ENCODE assay signal across 9 cellular contexts in the genomic region with DNA sequence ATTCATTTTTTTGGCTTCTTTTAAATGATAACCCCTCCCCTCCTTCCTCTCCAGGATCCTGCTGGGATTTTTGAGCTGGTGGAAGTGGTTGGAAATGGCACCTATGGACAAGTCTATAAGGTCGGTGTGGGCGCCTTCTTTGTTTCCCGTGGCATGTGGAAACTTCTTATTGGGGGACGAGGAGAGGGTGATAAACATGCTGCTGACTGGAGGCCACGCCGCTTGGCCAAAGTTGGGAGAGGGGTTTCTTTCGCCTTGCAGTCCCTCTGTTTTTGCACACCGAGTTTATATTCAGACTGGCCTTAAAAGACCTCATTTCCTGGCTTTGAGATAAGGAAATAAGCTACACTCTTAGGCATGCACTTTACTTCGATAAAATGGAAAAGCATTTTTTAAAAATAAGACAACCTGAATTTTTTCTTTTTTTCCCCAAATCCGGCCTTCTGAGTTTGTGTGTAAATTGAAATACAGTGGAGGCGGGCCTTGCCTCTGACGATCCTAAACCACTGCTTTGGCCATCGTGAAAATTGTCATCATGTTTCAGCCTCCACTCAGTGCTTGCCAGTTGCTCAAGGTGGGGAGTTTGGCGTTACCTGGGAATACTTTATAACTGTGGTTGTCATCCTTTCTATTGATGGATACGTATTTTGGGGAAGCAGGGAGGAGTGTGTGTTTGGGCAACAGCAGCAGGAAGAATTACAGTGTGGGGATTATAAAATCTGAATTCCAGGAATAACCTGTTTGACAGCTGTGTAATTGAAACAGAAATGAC. TPM values are rescaled to one million over a fixed set of nuclear protein-coding genes. Genes with fewer than 3 reads are reported as not detected.
DNase-seq lines count a peak whose midpoint lies in the region; ATAC-seq, FAIRE-seq and TF ChIP-seq lines count a peak whose summit lies in the region.
"Had no signal": no experiment of that assay in that cellular context is flagged by ENCODE, and none has a peak within 500 bp of the region (broad histone marks: within the 10 kb centered on the region; RNA-seq: fewer than 3 reads in every experiment).

No MANE protein-coding gene starts in this region.

- H3K27me3 Mint-ChIP-seq in osteocyte (ENCODE audit: unreplicated experiment): no peaks in the 10 kb centered on the region

- TF ChIP-seq RAD21 in H1 (IDR thresholded peaks at IDR 0.05 in 1 of 2, conservative IDR thresholded peaks at IDR 0.05 in 1 of 2; ENCODE audit: low read depth in 2 of 2, low read length in 2 of 2): no peak

- peak overlapping the region; percentile 87 for H4K8ac ChIP-seq in H1 (ENCODE audit: extremely low read depth, insufficient read depth, low read length)
- H4K8ac ChIP-seq in neuronal stem cell (ENCODE audit: low read depth, low read length): no peak overlapping the region

- 0 to 2% (median 2%) methylated on average over 15 of the region's 15 CpGs for WGBS in heart left ventricle, 4 donors
- 5% methylated on average over 15 of the region's 15 CpGs; no CpG with 5 or more reads in 1 of the 2 experiments for WGBS in H1 (ENCODE audit: extremely low coverage in 1 of 2, insufficient coverage in 1 of 2, insufficient read length in 1 of 2, insufficient replicate concordance in 2 of 2, low coverage in 1 of 2, low lambda C conversion rate in 2 of 2, missing lambda C conversion rate in 1 of 2), 2 experiments
- no CpG with 5 or more reads among the region's 15 CpGs for WGBS in neuronal stem cell (ENCODE audit: extremely low coverage in 2 of 2, insufficient read length in 2 of 2, insufficient replicate concordance in 1 of 2), 2 donors

- peaks cover 18% of the 10 kb centered on the region for H3K23me2 ChIP-seq in H1 (ENCODE audit: low read depth, low read length)

- no peak overlapping the region for H2BK20ac ChIP-seq in H1 (ENCODE audit: low read length)

- no peak overlapping the region for H3K14ac ChIP-seq in H1 (ENCODE audit: insufficient read length)
- H3K14ac ChIP-seq in neuronal stem cell (ENCODE audit: low read length): no peak overlapping the region

- TF ChIP-seq POLR2A in heart left ventricle (IDR thresholded peaks at IDR 0.05) (no peak), H1 (IDR thresholded peaks at IDR 0.05; ENCODE audit: control extremely low read depth in 1 of 2, low read depth in 2 of 2, low read length in 2 of 2) (no peak; a peak in 1 of 3 replicates)

- H2AK5ac ChIP-seq in H1 (ENCODE audit: low read depth, low read length): no peak overlapping the region
- H2AK5ac ChIP-seq in neuronal stem cell (ENCODE audit: low read depth, low read length): no peak overlapping the region

- POLR2A ChIA-PET in H1 (lab: Charles Lee; ENCODE audit: partially characterized antibody): interaction anchor here (0.7 to 4.2 kb wide), 5 partner anchors 10 to 133 kb away, joined by 3 to 33 read pairs (median 6); no protein-coding TSS in a partner anchor

- H2BK5ac ChIP-seq in H1 (ENCODE audit: low read depth, low read length) (no peak overlapping the region), neuronal stem cell (ENCODE audit: low read length) (peak overlapping the region; percentile 35)

- no peak for FAIRE-seq in H1 (lab: Jason Lieb, UNC)
- FAIRE-seq: frontal cortex had no signal

- H3K4me3 ChIP-seq in heart left ventricle: peak overlapping the region; percentile 52 to 88 (median 70)
- H3K4me3 ChIP-seq in NT2/D1 (ENCODE audit: insufficient read length, low read depth): peak overlapping the region; percentile 87
- H3K4me3 ChIP-seq in H1 (ENCODE audit: extremely low read depth in 1 of 4, insufficient read depth in 2 of 4, low read depth in 3 of 4, low read length in 4 of 4): peak overlapping the region; percentile 86 to 94 (median 92)
- peak overlapping the region; percentile 81 to 95 for H3K4me3 ChIP-seq in neuronal stem cell (ENCODE audit: low read length in 2 of 2)

- peak overlapping the region; percentile 30 for H3K56ac ChIP-seq in H1 (replicated peaks; ENCODE audit: insufficient read length, low read depth, low read length)

- peak overlapping the region; percentile 59 for H2BK120ac ChIP-seq in H1 (replicated peaks; ENCODE audit: low read depth, low read length)
- H2BK120ac ChIP-seq in neuronal stem cell (ENCODE audit: low read depth, low read length): no peak overlapping the region

- H3K4me1 ChIP-seq in heart left ventricle: peaks cover 0 to 54% (median 32%) of the 10 kb centered on the region in 12 donors
- peaks cover 3% of the 10 kb centered on the region for H3K4me1 ChIP-seq in NT2/D1 (ENCODE audit: insufficient read depth, insufficient read length)
- peaks cover 4 to 7% (median 7%) of the 10 kb centered on the region in 4 experiments; a peak in 6 of 7 replicates for H3K4me1 ChIP-seq in H1 (replicated peaks in 1 of 4; ENCODE audit: control insufficient read depth in 3 of 4, insufficient read depth in 4 of 4, low read length in 3 of 4)
- H3K4me1 ChIP-seq in neuronal stem cell (ENCODE audit: control insufficient read depth in 2 of 2, insufficient read depth in 1 of 2, low read depth in 1 of 2, low read length in 2 of 2): peaks cover 6 to 18% of the 10 kb centered on the region in 2 donors

- H3K79me1 ChIP-seq in H1 (ENCODE audit: low read depth, low read length) (peaks cover 7% of the 10 kb centered on the region), neuronal stem cell (ENCODE audit: low read depth, low read length) (peaks cover 3% of the 10 kb centered on the region)

- peaks cover 22 to 55% of the 10 kb centered on the region in 2 experiments for H3K79me2 ChIP-seq in H1 (ENCODE audit: control insufficient read depth in 1 of 2, insufficient read depth in 2 of 2, low read length in 2 of 2)

- H3K23ac ChIP-seq in H1 (ENCODE audit: insufficient read length): no peak overlapping the region
- no peak overlapping the region for H3K23ac ChIP-seq in neuronal stem cell (ENCODE audit: low read depth, low read length, poor library complexity)

- no peak for ATAC-seq in heart left ventricle
- ATAC-seq in Right ventricle myocardium inferior: no peak
- ATAC-seq in HG02885 (IDR thresholded peaks at IDR 0.05; ENCODE audit: poor library complexity, unreplicated experiment): no peak
- no peak for ATAC-seq in HG02588 (IDR thresholded peaks at IDR 0.05; ENCODE audit: unreplicated experiment)

- H3K4ac ChIP-seq in H1 (replicated peaks; ENCODE audit: insufficient read length, low read depth, low read length) (peak overlapping the region; percentile 3), neuronal stem cell (ENCODE audit: low read length) (no peak overlapping the region)

- H4K20me1 ChIP-seq in H1 (replicated peaks in 1 of 2; ENCODE audit: control insufficient read depth in 1 of 2, insufficient read depth in 2 of 2, low read length in 2 of 2): peaks cover 2 to 13% of the 10 kb centered on the region in 2 experiments

- CTCF ChIA-PET in H1 (lab: Charles Lee; ENCODE audit: partially characterized antibody): interaction anchor here (0.6 to 1.4 kb wide), 4 partner anchors 23 to 198 kb away, joined by 3 to 4 read pairs (median 4); no protein-coding TSS in a partner anchor

- TF ChIP-seq CTCF in heart left ventricle (IDR thresholded peaks at IDR 0.05) (no peak), H1 (IDR thresholded peaks at IDR 0.05; ENCODE audit: control extremely low read depth in 1 of 3, insufficient read depth in 1 of 3, low read depth in 1 of 3, low read length in 3 of 3) (no peak), osteocyte (IDR thresholded peaks at IDR 0.05) (no peak)

- H3K27ac ChIP-seq in heart left ventricle (peak overlapping the region; percentile 35 to 94 (median 82)), H1 (ENCODE audit: low read depth, low read length) (peak overlapping the region; percentile 47), neuronal stem cell (replicated peaks; ENCODE audit: low read length) (no peak overlapping the region)

- H2BK15ac ChIP-seq in H1 (ENCODE audit: low read length) (no peak overlapping the region), neuronal stem cell (ENCODE audit: low read length) (no peak overlapping the region)

- H4K5ac ChIP-seq in H1 (ENCODE audit: insufficient read length, low read depth, low read length): no peak overlapping the region

- H2AFZ ChIP-seq in H1 (ENCODE audit: low read length): no peak overlapping the region
- H2AFZ ChIP-seq in neuronal stem cell (ENCODE audit: low read length): peak overlapping the region; percentile 14

- no peak for TF ChIP-seq EP300 in H1 (IDR thresholded peaks at IDR 0.05; ENCODE audit: borderline replicate concordance in 1 of 2, low read depth in 2 of 2, low read length in 2 of 2)

- peak in 1 of 5 donors; percentile 21 for DNase-seq in heart left ventricle
- no peak for DNase-seq in Right ventricle myocardium inferior (ENCODE audit: missing footprints)
- DNase-seq in NT2/D1 (ENCODE audit: low read depth, low spot score): no peak
- no peak for DNase-seq in H1 (ENCODE audit: low read depth in 1 of 2, low spot score in 2 of 2)
- DNase-seq in neuronal stem cell (ENCODE audit: low spot score): no peak
- DNase-seq in osteocyte (ENCODE audit: extremely low spot score, unreplicated experiment): no peak

- H3K9me3 ChIP-seq in heart left ventricle (peaks cover 0 to 9% (median 0%) of the 10 kb centered on the region in 12 donors), NT2/D1 (ENCODE audit: insufficient read depth, low read length) (no peaks in the 10 kb centered on the region; the same call in 1 of the 2 replicates), H1 (ENCODE audit: insufficient read depth in 2 of 2, low read depth in 1 of 2, low read length in 1 of 2) (0 out of 4 replicates have a peak, but pooled peaks cover 0 to 2% of the 10 kb centered on the region in 2 experiments), neuronal stem cell (replicated peaks in 1 of 2; ENCODE audit: control insufficient read depth in 2 of 2, insufficient read depth in 1 of 2, low read depth in 1 of 2, low read length in 2 of 2) (peaks cover 2 to 15% of the 10 kb centered on the region in 2 donors)

- H3K36me3 ChIP-seq in heart left ventricle: peaks cover 0 to 7% (median 0%) of the 10 kb centered on the region in 9 donors
- peaks cover 40% of the 10 kb centered on the region for H3K36me3 ChIP-seq in NT2/D1 (ENCODE audit: insufficient read depth, insufficient read length, low read length)
- no peaks in the 10 kb centered on the region; a peak in 1 of 8 replicates for H3K36me3 ChIP-seq in H1 (ENCODE audit: control insufficient read depth in 2 of 4, insufficient read depth in 4 of 4, low read length in 3 of 4)
- peaks cover 5 to 32% of the 10 kb centered on the region in 2 donors for H3K36me3 ChIP-seq in neuronal stem cell (replicated peaks in 1 of 2; ENCODE audit: control insufficient read depth in 2 of 2, insufficient read depth in 2 of 2, low read length in 2 of 2)

- H3K4me3 Mint-ChIP-seq in osteocyte (ENCODE audit: unreplicated experiment): no peak overlapping the region

- intact Hi-C loops in heart left ventricle (cut with DNase I) (loop anchor here (1.0 to 10.0 kb wide), 16 partner anchors 44 to 284 kb away; a partner anchor contains a TSS), Right ventricle myocardium inferior (cut with DNase I) (loop anchor here (1.0 to 5.0 kb wide), 5 partner anchors 94 to 281 kb away; no protein-coding TSS in a partner anchor)

- H3K4me2 ChIP-seq in H1 (ENCODE audit: insufficient read depth in 1 of 2, low read depth in 2 of 2, low read length in 2 of 2): peak overlapping the region; percentile 90 to 93
- peak overlapping the region; percentile 81 for H3K4me2 ChIP-seq in neuronal stem cell (ENCODE audit: insufficient read depth, low read length, poor library complexity, severe bottlenecking)

- H3K9me3 Mint-ChIP-seq in osteocyte (ENCODE audit: unreplicated experiment): no peaks in the 10 kb centered on the region

- H2BK12ac ChIP-seq in H1 (ENCODE audit: low read depth, low read length) (no peak overlapping the region), neuronal stem cell (ENCODE audit: low read length) (no peak overlapping the region)

- H3K27me3 ChIP-seq in heart left ventricle (no peaks in the 10 kb centered on the region), NT2/D1 (ENCODE audit: insufficient read depth, insufficient read length) (peaks cover 3% of the 10 kb centered on the region), H1 (replicated peaks in 1 of 4; ENCODE audit: control insufficient read depth in 3 of 4, extremely low read depth in 1 of 4, insufficient read depth in 3 of 4, low read length in 3 of 4) (no peaks in the 10 kb centered on the region), neuronal stem cell (ENCODE audit: control insufficient read depth in 3 of 3, insufficient read depth in 3 of 3, low read depth in 1 of 3, low read length in 3 of 3) (no peaks in the 10 kb centered on the region)

- H3K18ac ChIP-seq in H1 (ENCODE audit: extremely low read depth, low read length): peak overlapping the region; percentile 36; the same call in 1 of the 2 replicates
- no peak overlapping the region for H3K18ac ChIP-seq in neuronal stem cell (ENCODE audit: low read length)

- no peak overlapping the region for H3K27ac Mint-ChIP-seq in osteocyte (ENCODE audit: unreplicated experiment)

- H3K36me3 Mint-ChIP-seq in osteocyte (ENCODE audit: unreplicated experiment): peaks cover 15% of the 10 kb centered on the region

- H3K9ac ChIP-seq in NT2/D1 (ENCODE audit: insufficient read length, low read depth): peak overlapping the region; percentile 93
- H3K9ac ChIP-seq in H1 (replicated peaks in 1 of 4; ENCODE audit: extremely low read depth in 1 of 4, low read depth in 3 of 4, low read length in 3 of 4): peak overlapping the region; percentile 62 to 93 (median 70); a peak in 6 of 7 replicates
- H3K9ac ChIP-seq in neuronal stem cell (ENCODE audit: low read depth, low read length, poor library complexity): no peak overlapping the region

- peaks cover 18% of the 10 kb centered on the region for H3K4me1 Mint-ChIP-seq in osteocyte (ENCODE audit: unreplicated experiment)

- peak overlapping the region; percentile 90 for H4K91ac ChIP-seq in H1 (replicated peaks; ENCODE audit: insufficient read length, low read length)
- H4K91ac ChIP-seq in neuronal stem cell (ENCODE audit: low read depth, low read length, poor library complexity): no peak overlapping the region

RNA-seq across cellular contexts. Expression of a gene that starts 1.1 kb away (rescaled TPM):
- total RNA-seq in heart left ventricle: 100 to 1,000 TPM in 6 of 9 donors, 10 to 100 TPM in 3; 65.3 to 146 (median 114) TPM
- polyA plus RNA-seq in heart left ventricle: 100 to 1,000 TPM in 1 of 2 donors, 10 to 100 TPM in 1; 52.7 to 192 TPM
- 82.5 TPM for total RNA-seq in Right ventricle myocardium inferior
- total RNA-seq in H1 (2021; fragmentation: NEBNext Ultra II Directional; extraction: Animal tissue kit (Norgen Biotek cat#: 25700)): 133 and 138 TPM in 2 replicates
- 53.2 and 56.7 TPM in 2 replicates for polyA plus RNA-seq in H1 (2011; rRNA removed)
- polyA plus RNA-seq in H1 (2011; cell fraction: cytosol; rRNA removed): 70.5 TPM
- 156 TPM for polyA plus RNA-seq in H1 (2011; cell fraction: nucleus; rRNA removed)
- polyA plus RNA-seq in H1 (2012, experiment 1 of 2): 108 to 151 TPM (median 126 TPM) in 4 replicates
- polyA plus RNA-seq in H1 (2012, experiment 2 of 2): 8.2 TPM
- 67.2 TPM for polyA plus RNA-seq in H1 (2013, experiment 1 of 2)
- 68.9 TPM for polyA plus RNA-seq in H1 (2013, experiment 2 of 2)
- 128 and 175 TPM in 2 replicates for polyA minus RNA-seq in H1 (2011; rRNA and poly(A)+ RNA removed)
- 79.4 TPM for polyA minus RNA-seq in H1 (2011; cell fraction: cytosol; rRNA and poly(A)+ RNA removed)
- polyA minus RNA-seq in H1 (2011; cell fraction: nucleus; rRNA and poly(A)+ RNA removed): 272 TPM
- 89.8 TPM for polyA plus RNA-seq in neuronal stem cell (2013, experiment 1 of 2)
- 89.7 TPM for polyA plus RNA-seq in neuronal stem cell (2013, experiment 2 of 2)
- 123 and 126 TPM in 2 replicates for total RNA-seq in osteocyte
